In the genomic region with DNA sequence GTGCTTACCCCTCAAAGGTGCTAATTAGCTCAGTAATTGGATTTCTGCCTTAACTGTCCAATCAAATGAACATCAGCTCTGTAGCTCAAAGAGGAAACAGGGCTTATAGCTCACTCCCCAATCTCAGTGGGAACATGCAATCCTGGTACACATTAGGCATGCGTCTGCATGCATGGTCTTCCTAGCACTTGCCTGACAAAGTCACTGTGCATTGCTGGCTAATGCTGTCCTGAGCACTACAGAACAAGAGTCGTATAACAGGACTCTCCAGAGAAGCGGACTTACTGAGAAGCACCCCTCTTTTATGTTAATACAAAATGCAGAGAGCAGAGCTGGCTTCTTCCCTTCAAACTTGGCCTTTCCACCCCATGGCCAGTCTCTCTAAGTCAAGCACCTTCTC, we compare ENCODE assay signal across 22 cellular contexts.
"Had no signal": no experiment of that assay in that cellular context is flagged by ENCODE, and none has a peak within 500 bp of the region (broad histone marks: within the 10 kb centered on the region; RNA-seq: fewer than 3 reads in every experiment).

No MANE protein-coding gene starts in this region.

- DNase-seq: activated CD4-positive, alpha-beta T cell treated with anti-CD3 and anti-CD28 coated beads for 1 hour; activated CD4-positive, alpha-beta T cell treated with anti-CD3 and anti-CD28 coated beads, Interleukin-2, amount 50 U/mL, for 4 hours; activated CD8-positive, alpha-beta memory T cell treated with anti-CD3 and anti-CD28 coated beads, Interleukin-2, amount 50 U/mL, for 48 hours; activated naive CD4-positive, alpha-beta T cell; activated T-cell treated with anti-CD3 and anti-CD28 coated beads, Interleukin-2, amount 50 U/mL, for 4 hours; adrenal gland; brain microvascular endothelial cell; cerebellar nuclear complex; cortex of kidney; endodermal cell; pancreas; right lobe of liver; stimulated activated CD4-positive, alpha-beta T cell treated with anti-CD3 and anti-CD28 coated beads, Interleukin-1b, Interleukin-23, amount 100 ng/mL, for 48 hours; substantia nigra; T-helper 1 cell; upper lobe of right lung; WERI-Rb-1 had no signal

- ATAC-seq: activated T-cell treated with anti-CD3 and anti-CD28 coated beads, Interleukin-2, amount 50 U/mL, for 4 hours; left lobe of liver; right lobe of liver; upper lobe of right lung had no signal

- H3K27me3 ChIP-seq: adrenal gland, ascending aorta, brain microvascular endothelial cell, pancreas, right lobe of liver, thyroid gland, upper lobe of right lung had no signal

- H3K27ac ChIP-seq: adrenal gland, ascending aorta, brain microvascular endothelial cell, epithelial cell of prostate, pancreas, right lobe of liver, skin epidermis, thyroid gland, upper lobe of right lung, WERI-Rb-1 had no signal

- H3K4me1 ChIP-seq: adrenal gland, ascending aorta, pancreas, right lobe of liver, upper lobe of right lung had no signal

- H3K9me3 ChIP-seq: adrenal gland, ascending aorta, pancreas, right lobe of liver, thyroid gland, upper lobe of right lung had no signal

- H3K4me3 ChIP-seq: adrenal gland, ascending aorta, pancreas, right lobe of liver, skin epidermis, thyroid gland, upper lobe of right lung had no signal

- H3K36me3 ChIP-seq: adrenal gland, ascending aorta, brain microvascular endothelial cell, pancreas, right lobe of liver, thyroid gland, upper lobe of right lung, WERI-Rb-1 had no signal
